In genomic region chr11:93196816-93197382, GRCh38 we compare ENCODE assay signal across 8 cellular contexts.
DNase-seq lines count a peak whose midpoint lies in the region; ATAC-seq and TF ChIP-seq lines count a peak whose summit lies in the region.

No MANE protein-coding gene starts in this region.

- H3K4me1 Mint-ChIP-seq in central memory CD8-positive, alpha-beta T cell = peaks cover 12% of the 10 kb centered on the region

- ATAC-seq in GM21717 (IDR thresholded peaks at IDR 0.05; ENCODE audit: unreplicated experiment) = peak; percentile 17
- peak; percentile 5 for ATAC-seq in central memory CD8-positive, alpha-beta T cell (replicated peaks; ENCODE audit: extremely low read depth, poor library complexity, severe bottlenecking)

- no peaks in the 10 kb centered on the region for H3K9me3 Mint-ChIP-seq in central memory CD8-positive, alpha-beta T cell

- no peaks in the 10 kb centered on the region for H3K9me3 ChIP-seq in mucosa of stomach (ENCODE audit: control insufficient read depth, low read length)

- H3K27ac Mint-ChIP-seq in central memory CD8-positive, alpha-beta T cell (ENCODE audit: low read depth) = peak overlapping the region; percentile 94

- H3K4me1 ChIP-seq in KMS-11 (ENCODE audit: low read depth, poor library complexity, severe bottlenecking) = no peaks in the 10 kb centered on the region
- no peaks in the 10 kb centered on the region for H3K4me1 ChIP-seq in mucosa of stomach (ENCODE audit: control insufficient read depth, insufficient read depth, low read length)

- no peaks in the 10 kb centered on the region for H3K27me3 ChIP-seq in KMS-11 (ENCODE audit: insufficient read depth, low read depth)
- no peaks in the 10 kb centered on the region for H3K27me3 ChIP-seq in mucosa of stomach (ENCODE audit: control insufficient read depth, insufficient read depth, low read length)

- peak overlapping the region; percentile 66; the same call in 1 of the 2 replicates for H2AFZ ChIP-seq in KMS-11 (ENCODE audit: low read depth)

- H3K36me3 ChIP-seq in KMS-11 (ENCODE audit: insufficient read depth) (no peaks in the 10 kb centered on the region), mucosa of stomach (ENCODE audit: control insufficient read depth, insufficient read depth, low read length) (no peaks in the 10 kb centered on the region)

- peaks cover 10% of the 10 kb centered on the region for H3K27me3 Mint-ChIP-seq in central memory CD8-positive, alpha-beta T cell

- peak; percentile 30 for TF ChIP-seq CTCF in KMS-11 (conservative IDR thresholded peaks at IDR 0.05; ENCODE audit: low read depth, low read length)

- peak overlapping the region; percentile 66; the same call in 1 of the 2 replicates for H3K27ac ChIP-seq in KMS-11

- DNase-seq in NCI-H510A treated with DMSO at 0.1 percent for 48 hours (lab: John Stamatoyannopoulos, UW) (peak; percentile 76), NCI-H510A (lab: John Stamatoyannopoulos, UW) (no peak), nucleus accumbens (lab: John Stamatoyannopoulos, UW) (no peak), GF-D8 (lab: John Stamatoyannopoulos, UW) (no peak)
- DNase-seq in central memory CD8-positive, alpha-beta T cell (ENCODE audit: low spot score in 2 of 2) = no peak

- peak overlapping the region; percentile 64 for H3K4me2 ChIP-seq in KMS-11

- H3K79me2 ChIP-seq in KMS-11 (ENCODE audit: insufficient read depth, low read depth) = no peaks in the 10 kb centered on the region

- peak overlapping the region; percentile 80 for H3K9ac ChIP-seq in KMS-11
- H3K9ac ChIP-seq in mucosa of stomach (ENCODE audit: low read length) = peak overlapping the region; percentile 84

- H3K4me3 ChIP-seq in KMS-11 (IDR thresholded peaks at IDR 0.05; ENCODE audit: insufficient read depth, low read depth, low read length) (no peak overlapping the region), mucosa of stomach (ENCODE audit: low read length) (peak overlapping the region; percentile 47)

- peaks cover 14% of the 10 kb centered on the region for H3K36me3 Mint-ChIP-seq in central memory CD8-positive, alpha-beta T cell (ENCODE audit: insufficient read depth)

- H4K20me1 ChIP-seq in KMS-11 (ENCODE audit: insufficient read depth) = no peaks in the 10 kb centered on the region

- peak overlapping the region; percentile 90 for H3K4me3 Mint-ChIP-seq in central memory CD8-positive, alpha-beta T cell
